In the genomic region with DNA sequence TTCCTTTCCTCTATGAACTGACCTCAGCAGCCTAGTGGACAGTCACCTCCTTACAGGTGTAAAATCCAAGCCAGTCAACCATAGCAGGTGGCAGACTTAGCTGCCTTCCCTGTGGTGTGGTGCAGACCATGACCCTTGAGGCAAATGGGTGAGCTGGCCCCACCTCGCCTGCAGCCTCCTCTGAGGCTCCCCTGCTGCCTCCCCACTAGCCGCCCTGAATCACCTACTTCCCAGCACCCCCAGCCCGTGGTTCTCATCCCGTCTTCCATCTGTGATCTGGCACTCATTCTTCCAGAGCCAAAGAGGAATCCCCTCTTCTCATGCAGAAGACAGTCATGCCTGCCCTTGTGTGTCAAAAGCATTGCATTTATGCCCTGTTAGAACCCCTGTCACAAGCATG, we compare ENCODE assay signal across 19 cellular contexts.
"Had no signal": no experiment of that assay in that cellular context is flagged by ENCODE, and none has a peak within 500 bp of the region (broad histone marks: within the 10 kb centered on the region; RNA-seq: fewer than 3 reads in every experiment).

No MANE protein-coding gene starts in this region.

- H3K36me3 ChIP-seq: neural progenitor cell, uterus had no signal

- H2AFZ ChIP-seq: neural progenitor cell had no signal

- H3K9me3 ChIP-seq: heart right ventricle, pancreas, tibial nerve, uterus had no signal

- H3K4me3 Mint-ChIP-seq: activated T-helper 1 cell treated with anti-CD3 and anti-CD28 coated beads, Interleukin-12 subunit alpha, Interleukin-12 subunit beta, Interleukin-2, Interleukin-4 antibody, amounts not matched to agents 30 ng/mL and 10 ng/mL and 1 ng/mL, durations not matched to agents 14 hours and 24 hours and 36 hours had no signal

- H3K27ac Mint-ChIP-seq: activated T-helper 1 cell treated with anti-CD3 and anti-CD28 coated beads, Interleukin-12 subunit alpha, Interleukin-12 subunit beta, Interleukin-2, Interleukin-4 antibody, amounts not matched to agents 30 ng/mL and 10 ng/mL and 1 ng/mL, durations not matched to agents 14 hours and 24 hours and 36 hours; neural progenitor cell had no signal

- DNase-seq: activated CD4-positive, alpha-beta T cell treated with anti-CD3 and anti-CD28 coated beads, Interleukin-2, amount 50 U/mL, for 1 hour; activated CD8-positive, alpha-beta memory T cell treated with anti-CD3 and anti-CD28 coated beads for 24 hours; activated naive CD4-positive, alpha-beta T cell treated with Interleukin-2 at 50 U/mL for 16 hours; cerebellar nuclear complex; effector CD8-positive, alpha-beta T cell; midbrain; stimulated activated CD4-positive, alpha-beta T cell treated with anti-CD3 and anti-CD28 coated beads, Interleukin-2, amount 100 ng/mL, for 48 hours; stimulated activated naive CD4-positive, alpha-beta T cell treated with Interleukin-2 at 50 U/mL for 16 hours; substantia nigra; T-helper 2 cell; uterus had no signal

- H3K9me3 Mint-ChIP-seq: activated T-helper 1 cell treated with anti-CD3 and anti-CD28 coated beads, Interleukin-12 subunit alpha, Interleukin-12 subunit beta, Interleukin-2, Interleukin-4 antibody, amounts not matched to agents 30 ng/mL and 10 ng/mL and 1 ng/mL, durations not matched to agents 14 hours and 24 hours and 36 hours; neural progenitor cell had no signal

- H3K4me3 ChIP-seq: heart right ventricle, lung, neural progenitor cell, pancreas, tibial nerve, uterus had no signal

- H3K27ac ChIP-seq: epithelial cell of prostate, neural progenitor cell, pancreas, tibial nerve, uterus had no signal

- H3K9ac ChIP-seq: neural progenitor cell had no signal

- H3K27me3 ChIP-seq: heart right ventricle, neural progenitor cell, pancreas, tibial nerve, uterus had no signal

- H3K4me1 ChIP-seq: uterus had no signal

- H3K4me2 ChIP-seq: neural progenitor cell had no signal

- FAIRE-seq: frontal cortex, pancreas had no signal
